ENCODE assay signal across 21 cellular contexts in the genomic region with DNA sequence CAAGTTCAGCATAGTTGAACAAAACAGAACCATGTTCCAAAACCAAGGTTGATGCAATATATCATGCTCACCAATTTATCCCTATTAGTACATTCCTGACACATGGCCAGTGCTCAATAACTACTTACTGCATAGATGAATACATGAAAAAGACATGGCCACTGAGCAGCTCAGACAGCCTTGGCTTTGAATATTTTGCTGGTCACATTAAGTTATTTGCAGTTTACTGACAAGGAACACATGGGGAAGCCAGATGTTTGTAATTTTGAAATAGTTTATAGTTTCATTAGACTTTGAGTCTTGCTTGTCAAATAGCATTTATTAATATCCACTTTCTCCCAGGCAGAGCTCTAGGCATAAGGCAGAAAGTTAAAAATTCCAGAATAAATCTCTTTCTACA.
"Had no signal": no experiment of that assay in that cellular context is flagged by ENCODE, and none has a peak within 500 bp of the region (broad histone marks: within the 10 kb centered on the region; RNA-seq: fewer than 3 reads in every experiment).

No MANE protein-coding gene starts in this region.

- H3K9me3 Mint-ChIP-seq: immature natural killer cell; memory B cell; natural killer cell treated with Interleukin-12 subunit alpha and Interleukin-12 subunit beta and Interleukin-15 and Interleukin-18, amount 100 ng/mL, for 72 hours; neural progenitor cell; stimulated activated memory B cell treated with anti-CD40 and anti-IgM and Interleukin-4, amounts not matched to agents 10 μg/mL and 1 μg/mL and 100 μg/mL, for 72 hours; stimulated activated naive CD8-positive, alpha-beta T cell treated with anti-CD3 and anti-CD28 coated beads, Interleukin-15, Interleukin-2, amounts not matched to agents 100 ng/mL and 50 ng/mL, for 24 hours had no signal

- H3K36me3 ChIP-seq: gastroesophageal sphincter, left ventricle myocardium inferior, lower lobe of right lung, neural progenitor cell, prostate gland, right lobe of liver, tibial artery, upper lobe of left lung, uterus had no signal

- H3K27ac ChIP-seq: gastroesophageal sphincter, left ventricle myocardium inferior, lower lobe of right lung, neural progenitor cell, parathyroid adenoma, prostate gland, right lobe of liver, tibial artery, upper lobe of left lung, uterus had no signal

- H3K4me1 Mint-ChIP-seq: immature natural killer cell; memory B cell; stimulated activated memory B cell treated with anti-CD40 and anti-IgM and Interleukin-4, amounts not matched to agents 10 μg/mL and 1 μg/mL and 100 μg/mL, for 72 hours had no signal

- H3K36me3 Mint-ChIP-seq: immature natural killer cell; memory B cell; natural killer cell treated with Interleukin-12 subunit alpha and Interleukin-12 subunit beta and Interleukin-15 and Interleukin-18, amount 100 ng/mL, for 72 hours; neural progenitor cell; stimulated activated memory B cell treated with anti-CD40 and anti-IgM and Interleukin-4, amounts not matched to agents 10 μg/mL and 1 μg/mL and 100 μg/mL, for 72 hours had no signal

- ATAC-seq: esophagus mucosa; gastroesophageal sphincter; lower lobe of right lung; natural killer cell treated with Interleukin-12 subunit alpha and Interleukin-12 subunit beta and Interleukin-15 and Interleukin-18, amount 100 ng/mL, for 72 hours; right lobe of liver; stimulated activated memory B cell treated with anti-CD40 and anti-IgM and Interleukin-4, amounts not matched to agents 10 μg/mL and 1 μg/mL and 100 μg/mL, for 72 hours had no signal

- H3K27ac Mint-ChIP-seq: immature natural killer cell; memory B cell; natural killer cell treated with Interleukin-12 subunit alpha and Interleukin-12 subunit beta and Interleukin-15 and Interleukin-18, amount 100 ng/mL, for 72 hours; neural progenitor cell; stimulated activated memory B cell treated with anti-CD40 and anti-IgM and Interleukin-4, amounts not matched to agents 10 μg/mL and 1 μg/mL and 100 μg/mL, for 72 hours; stimulated activated naive CD8-positive, alpha-beta T cell treated with anti-CD3 and anti-CD28 coated beads, Interleukin-15, Interleukin-2, amounts not matched to agents 100 ng/mL and 50 ng/mL, for 24 hours had no signal

- H3K27me3 ChIP-seq: gastroesophageal sphincter, neural progenitor cell, right lobe of liver, tibial artery, upper lobe of left lung, uterus had no signal

- H3K9me3 ChIP-seq: gastroesophageal sphincter, left ventricle myocardium inferior, lower lobe of right lung, prostate gland, right lobe of liver, tibial artery, upper lobe of left lung, uterus had no signal

- H3K9ac ChIP-seq: neural progenitor cell, parathyroid adenoma had no signal

- DNase-seq: cortex of kidney; effector memory CD4-positive, alpha-beta T cell; immature natural killer cell; left ventricle myocardium inferior; lower lobe of right lung; midbrain; occipital lobe; right lobe of liver; stimulated activated CD4-positive, alpha-beta T cell treated with anti-CD3 and anti-CD28 coated beads, Interleukin-4, amount 100 ng/mL, for 24 hours; tibial artery; upper lobe of left lung; uterus had no signal

- H3K4me3 ChIP-seq: gastroesophageal sphincter, left ventricle myocardium inferior, lower lobe of right lung, neural progenitor cell, prostate gland, right lobe of liver, tibial artery, upper lobe of left lung, uterus had no signal

- H3K4me2 ChIP-seq: neural progenitor cell had no signal

- H3K4me3 Mint-ChIP-seq: immature natural killer cell; memory B cell; natural killer cell treated with Interleukin-12 subunit alpha and Interleukin-12 subunit beta and Interleukin-15 and Interleukin-18, amount 100 ng/mL, for 72 hours; neural progenitor cell; stimulated activated memory B cell treated with anti-CD40 and anti-IgM and Interleukin-4, amounts not matched to agents 10 μg/mL and 1 μg/mL and 100 μg/mL, for 72 hours; stimulated activated naive CD8-positive, alpha-beta T cell treated with anti-CD3 and anti-CD28 coated beads, Interleukin-15, Interleukin-2, amounts not matched to agents 100 ng/mL and 50 ng/mL, for 24 hours had no signal

- H2AFZ ChIP-seq: neural progenitor cell, parathyroid adenoma had no signal

- H3K4me1 ChIP-seq: gastroesophageal sphincter, left ventricle myocardium inferior, lower lobe of right lung, parathyroid adenoma, prostate gland, right lobe of liver, tibial artery, uterus had no signal
